23 cellular contexts compared by ENCODE assay signal in the genomic region with DNA sequence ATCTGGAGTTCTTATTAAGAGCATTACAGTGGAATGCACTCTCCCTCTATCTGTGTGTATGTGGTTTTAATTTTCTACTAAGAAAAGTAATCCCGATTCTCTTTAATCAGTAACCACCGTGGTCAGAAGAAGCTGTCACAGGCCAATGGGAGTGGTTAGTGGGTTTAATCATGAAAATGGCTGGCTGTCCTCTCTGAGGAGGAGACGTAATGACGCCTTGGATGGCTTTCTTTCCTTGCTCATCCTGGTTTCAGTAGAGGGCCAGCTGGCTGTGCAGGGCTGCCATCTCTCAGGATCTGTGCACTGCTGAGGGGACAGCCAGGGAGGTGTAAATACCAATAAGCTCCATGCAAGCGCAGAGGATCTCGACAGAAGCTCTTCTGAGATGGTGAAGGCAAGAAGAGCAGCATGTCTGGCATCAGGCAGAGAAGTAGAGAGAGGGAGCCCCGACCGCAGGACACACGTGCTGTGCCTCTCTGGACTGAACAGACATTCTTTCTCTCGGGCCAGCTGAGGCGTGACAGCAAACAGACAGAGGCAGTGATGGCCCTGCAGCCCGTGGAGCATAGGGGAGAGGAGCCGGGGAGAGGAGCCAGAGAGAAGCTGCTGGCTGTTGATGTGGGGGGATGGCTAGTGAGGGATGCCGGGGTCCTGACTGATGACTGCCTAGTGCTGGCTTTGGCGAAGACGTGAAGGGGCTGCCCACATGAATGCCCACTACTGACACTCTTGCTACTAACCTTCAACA.
A peak's percentile ranks its signal among the peaks of the same experiment; 100 is the strongest.
DNase-seq lines count a peak whose midpoint lies in the region; ATAC-seq, FAIRE-seq and TF ChIP-seq lines count a peak whose summit lies in the region.
"Had no signal": no experiment of that assay in that cellular context is flagged by ENCODE, and none has a peak within 500 bp of the region (broad histone marks: within the 10 kb centered on the region; RNA-seq: fewer than 3 reads in every experiment).

No MANE protein-coding gene starts in this region.

- 85 to 96% (median 89%) methylated on average over 15 to 16 of the region's 16 CpGs for WGBS in spleen, 5 donors

- no peak overlapping the region for H3K27ac Mint-ChIP-seq in type B pancreatic cell
- H3K27ac Mint-ChIP-seq: activated CD4-positive, alpha-beta T cell treated with anti-CD3 and anti-CD28 coated beads, Interleukin-2, amount 10 ng/mL, durations not matched to agents 7 days and 5 days; activated naive CD4-positive, alpha-beta T cell treated with anti-CD3 and anti-CD28 coated beads, Interleukin-2, amount 50 U/mL, for 72 hours had no signal

- H3K27me3 ChIP-seq in spleen (replicated peaks in 1 of 7): no peaks in the 10 kb centered on the region
- H3K27me3 ChIP-seq: BLaER1 treated with 17β-estradiol and CSF1 and Interleukin-3, amounts not matched to agents 10 nM and 100 nM; hepatocyte; left lung had no signal

- no peaks in the 10 kb centered on the region for H3K36me3 ChIP-seq in spleen
- H3K36me3 ChIP-seq: BLaER1 treated with 17β-estradiol and CSF1 and Interleukin-3, amounts not matched to agents 10 nM and 100 nM; left lung had no signal

- peaks cover 48% of the 10 kb centered on the region for H3K4me1 Mint-ChIP-seq in type B pancreatic cell (ENCODE audit: unreplicated experiment)
- H3K4me1 Mint-ChIP-seq: activated CD4-positive, alpha-beta T cell treated with anti-CD3 and anti-CD28 coated beads, Interleukin-2, amount 10 ng/mL, durations not matched to agents 7 days and 5 days had no signal

- TF ChIP-seq CTCF in spleen (IDR thresholded peaks at IDR 0.05 in 8 of 11, conservative IDR thresholded peaks at IDR 0.05 in 3 of 11): no peak
- no peak for TF ChIP-seq CTCF in type B pancreatic cell (conservative IDR thresholded peaks at IDR 0.05)

- DNase-seq in NCI-H1092 treated with DMSO at 0.1 percent for 48 hours (lab: John Stamatoyannopoulos, UW) (peak; percentile 14), NCI-H1092 (lab: John Stamatoyannopoulos, UW) (no peak), RCC 7860 (ENCODE audit: low spot score) (peak; percentile 90), hippocampal formation (lab: John Stamatoyannopoulos, UW) (peak; percentile 60 to 66), pons (ENCODE audit: low spot score) (peak; percentile 56), spleen (no peak), type B pancreatic cell (ENCODE audit: extremely low spot score, unreplicated experiment) (no peak)
- DNase-seq: activated CD4-positive, alpha-beta T cell treated with anti-CD3 and anti-CD28 coated beads, Interleukin-2, amount 10 ng/mL, durations not matched to agents 7 days and 5 days; activated T-cell treated with anti-CD3 and anti-CD28 coated beads for 4 hours; DMS79; effector CD4-positive, alpha-beta T cell; left lung; NCI-H1105 treated with DMSO at 0.1 percent for 48 hours; psoas muscle; stimulated activated naive CD4-positive, alpha-beta T cell treated with Interleukin-2 at 50 U/mL for 16 hours had no signal

- no peak overlapping the region for H3K27ac ChIP-seq in spleen
- H3K27ac ChIP-seq: 22Rv1; BLaER1 treated with 17β-estradiol and CSF1 and Interleukin-3, amounts not matched to agents 10 nM and 100 nM; hepatocyte; HL-60; left lung; psoas muscle had no signal

- peak; percentile 96 for FAIRE-seq in RCC 7860 (lab: Jason Lieb, UNC)
- FAIRE-seq: K562 had no signal

- no peaks in the 10 kb centered on the region for H3K36me3 Mint-ChIP-seq in type B pancreatic cell
- H3K36me3 Mint-ChIP-seq: activated naive CD4-positive, alpha-beta T cell treated with anti-CD3 and anti-CD28 coated beads, Interleukin-2, amount 50 U/mL, for 72 hours had no signal

- no peaks in the 10 kb centered on the region for H3K4me1 ChIP-seq in spleen
- H3K4me1 ChIP-seq: left lung, psoas muscle had no signal

- no peak for ATAC-seq in HG03097 (IDR thresholded peaks at IDR 0.05; ENCODE audit: low FRiP score, unreplicated experiment)
- ATAC-seq: activated naive CD4-positive, alpha-beta T cell treated with anti-CD3 and anti-CD28 coated beads, Interleukin-2, amount 50 U/mL, for 72 hours; K562; left lung; Panc1; psoas muscle had no signal

- H3K9me3 Mint-ChIP-seq in type B pancreatic cell: no peaks in the 10 kb centered on the region
- H3K9me3 Mint-ChIP-seq: activated CD4-positive, alpha-beta T cell treated with anti-CD3 and anti-CD28 coated beads, Interleukin-2, amount 10 ng/mL, durations not matched to agents 7 days and 5 days; activated naive CD4-positive, alpha-beta T cell treated with anti-CD3 and anti-CD28 coated beads, Interleukin-2, amount 50 U/mL, for 72 hours had no signal

- H3K4me3 ChIP-seq in spleen: no peak overlapping the region
- H3K4me3 ChIP-seq: BLaER1 treated with 17β-estradiol and CSF1 and Interleukin-3, amounts not matched to agents 10 nM and 100 nM; hepatocyte; K562; left lung; psoas muscle had no signal

- no peaks in the 10 kb centered on the region for H3K9me3 ChIP-seq in spleen
- H3K9me3 ChIP-seq: BLaER1 treated with 17β-estradiol and CSF1 and Interleukin-3, amounts not matched to agents 10 nM and 100 nM; left lung; psoas muscle had no signal

- H3K4me3 Mint-ChIP-seq in type B pancreatic cell: no peak overlapping the region
- H3K4me3 Mint-ChIP-seq: activated CD4-positive, alpha-beta T cell treated with anti-CD3 and anti-CD28 coated beads, Interleukin-2, amount 10 ng/mL, durations not matched to agents 7 days and 5 days had no signal

- TF ChIP-seq POLR2A in spleen (IDR thresholded peaks at IDR 0.05): no peak

- intact Hi-C loops in spleen (cut with DNase I; ENCODE audit: low total_unique reads): no loop called here

- H3K27me3 Mint-ChIP-seq in type B pancreatic cell: no peaks in the 10 kb centered on the region
- H3K27me3 Mint-ChIP-seq: activated CD4-positive, alpha-beta T cell treated with anti-CD3 and anti-CD28 coated beads, Interleukin-2, amount 10 ng/mL, durations not matched to agents 7 days and 5 days had no signal

Comparison
In these comparisons a context has a peak if more than half of its experiments do, and no peak if none do; other contexts are left out.
1. DNase-seq: peak in NCI-H1092 treated with DMSO at 0.1 percent for 48 hours (single experiment), RCC 7860 (single experiment), hippocampal formation (2 of 2) and pons (single experiment); none in NCI-H1092 (single experiment), spleen (single experiment) and type B pancreatic cell (single experiment).